ENCODE assay signal across 1 cellular context in the genomic region with DNA sequence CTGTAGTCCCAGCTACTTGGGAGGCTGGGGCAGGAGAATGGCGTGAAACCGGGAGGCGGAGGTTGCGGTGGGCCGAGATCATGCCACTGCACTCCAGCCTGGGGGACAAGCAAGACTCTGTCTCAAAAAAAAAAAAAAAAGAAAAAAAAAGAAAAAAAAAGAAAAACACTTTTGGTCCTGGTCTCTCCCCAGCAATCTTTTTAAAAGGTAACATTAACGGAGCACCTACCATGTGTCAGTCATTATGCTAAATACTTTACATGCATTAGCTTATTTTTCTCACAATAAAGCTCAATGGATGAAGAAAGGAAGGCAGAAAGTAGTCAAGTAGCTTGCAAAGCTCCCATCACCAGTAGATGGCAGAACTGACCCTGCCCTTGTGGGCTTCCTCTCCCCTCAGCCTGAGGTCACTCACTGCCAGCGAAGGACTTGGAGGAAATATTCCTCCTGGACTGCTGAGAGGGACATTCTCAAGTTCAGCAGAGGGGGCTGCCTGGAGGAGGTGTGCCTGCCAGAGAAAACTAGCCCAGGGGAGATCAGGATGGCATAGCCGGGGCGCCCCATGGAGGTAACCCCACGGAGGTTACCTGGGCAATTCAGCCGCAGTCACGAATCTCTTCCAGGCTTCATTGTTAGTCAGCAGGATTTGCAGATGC.
TF ChIP-seq lines count a peak whose summit lies in the region.

No MANE protein-coding gene starts in this region.

TF ChIP-seq in WTC11, 78 proteins besides CTCF, POLR2A, EP300 and RAD21 (continued from another document):
- TF ChIP-seq, protein P1, sequence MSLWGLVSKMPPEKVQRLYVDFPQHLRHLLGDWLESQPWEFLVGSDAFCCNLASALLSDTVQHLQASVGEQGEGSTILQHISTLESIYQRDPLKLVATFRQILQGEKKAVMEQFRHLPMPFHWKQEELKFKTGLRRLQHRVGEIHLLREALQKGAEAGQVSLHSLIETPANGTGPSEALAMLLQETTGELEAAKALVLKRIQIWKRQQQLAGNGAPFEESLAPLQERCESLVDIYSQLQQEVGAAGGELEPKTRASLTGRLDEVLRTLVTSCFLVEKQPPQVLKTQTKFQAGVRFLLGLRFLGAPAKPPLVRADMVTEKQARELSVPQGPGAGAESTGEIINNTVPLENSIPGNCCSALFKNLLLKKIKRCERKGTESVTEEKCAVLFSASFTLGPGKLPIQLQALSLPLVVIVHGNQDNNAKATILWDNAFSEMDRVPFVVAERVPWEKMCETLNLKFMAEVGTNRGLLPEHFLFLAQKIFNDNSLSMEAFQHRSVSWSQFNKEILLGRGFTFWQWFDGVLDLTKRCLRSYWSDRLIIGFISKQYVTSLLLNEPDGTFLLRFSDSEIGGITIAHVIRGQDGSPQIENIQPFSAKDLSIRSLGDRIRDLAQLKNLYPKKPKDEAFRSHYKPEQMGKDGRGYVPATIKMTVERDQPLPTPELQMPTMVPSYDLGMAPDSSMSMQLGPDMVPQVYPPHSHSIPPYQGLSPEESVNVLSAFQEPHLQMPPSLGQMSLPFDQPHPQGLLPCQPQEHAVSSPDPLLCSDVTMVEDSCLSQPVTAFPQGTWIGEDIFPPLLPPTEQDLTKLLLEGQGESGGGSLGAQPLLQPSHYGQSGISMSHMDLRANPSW (CRISPR knock-in tag; conservative IDR thresholded peaks at IDR 0.05; ENCODE audit: low read depth), result no peak
- TF ChIP-seq NR3C1 (CRISPR knock-in tag; conservative IDR thresholded peaks at IDR 0.05; ENCODE audit: low read depth), result no peak
- TF ChIP-seq, protein P2, sequence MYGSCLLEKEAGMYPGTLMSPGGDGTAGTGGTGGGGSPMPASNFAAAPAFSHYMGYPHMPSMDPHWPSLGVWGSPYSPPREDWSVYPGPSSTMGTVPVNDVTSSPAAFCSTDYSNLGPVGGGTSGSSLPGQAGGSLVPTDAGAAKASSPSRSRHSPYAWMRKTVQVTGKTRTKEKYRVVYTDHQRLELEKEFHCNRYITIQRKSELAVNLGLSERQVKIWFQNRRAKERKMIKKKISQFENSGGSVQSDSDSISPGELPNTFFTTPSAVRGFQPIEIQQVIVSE (CRISPR knock-in tag; IDR thresholded peaks at IDR 0.05; ENCODE audit: borderline replicate concordance), result no peak
- TF ChIP-seq, protein P3, sequence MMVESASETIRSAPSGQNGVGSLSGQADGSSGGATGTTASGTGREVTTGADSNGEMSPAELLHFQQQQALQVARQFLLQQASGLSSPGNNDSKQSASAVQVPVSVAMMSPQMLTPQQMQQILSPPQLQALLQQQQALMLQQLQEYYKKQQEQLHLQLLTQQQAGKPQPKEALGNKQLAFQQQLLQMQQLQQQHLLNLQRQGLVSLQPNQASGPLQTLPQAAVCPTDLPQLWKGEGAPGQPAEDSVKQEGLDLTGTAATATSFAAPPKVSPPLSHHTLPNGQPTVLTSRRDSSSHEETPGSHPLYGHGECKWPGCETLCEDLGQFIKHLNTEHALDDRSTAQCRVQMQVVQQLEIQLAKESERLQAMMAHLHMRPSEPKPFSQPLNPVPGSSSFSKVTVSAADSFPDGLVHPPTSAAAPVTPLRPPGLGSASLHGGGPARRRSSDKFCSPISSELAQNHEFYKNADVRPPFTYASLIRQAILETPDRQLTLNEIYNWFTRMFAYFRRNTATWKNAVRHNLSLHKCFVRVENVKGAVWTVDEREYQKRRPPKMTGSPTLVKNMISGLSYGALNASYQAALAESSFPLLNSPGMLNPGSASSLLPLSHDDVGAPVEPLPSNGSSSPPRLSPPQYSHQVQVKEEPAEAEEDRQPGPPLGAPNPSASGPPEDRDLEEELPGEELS (CRISPR knock-in tag; IDR thresholded peaks at IDR 0.05), result no peak
- no peak for TF ChIP-seq ZNF138 (CRISPR knock-in tag; conservative IDR thresholded peaks at IDR 0.05)
- no peak for TF ChIP-seq NFATC4 (CRISPR knock-in tag; IDR thresholded peaks at IDR 0.05)
- no peak for TF ChIP-seq FOXK1 (CRISPR knock-in tag; IDR thresholded peaks at IDR 0.05)
- TF ChIP-seq, protein P4, sequence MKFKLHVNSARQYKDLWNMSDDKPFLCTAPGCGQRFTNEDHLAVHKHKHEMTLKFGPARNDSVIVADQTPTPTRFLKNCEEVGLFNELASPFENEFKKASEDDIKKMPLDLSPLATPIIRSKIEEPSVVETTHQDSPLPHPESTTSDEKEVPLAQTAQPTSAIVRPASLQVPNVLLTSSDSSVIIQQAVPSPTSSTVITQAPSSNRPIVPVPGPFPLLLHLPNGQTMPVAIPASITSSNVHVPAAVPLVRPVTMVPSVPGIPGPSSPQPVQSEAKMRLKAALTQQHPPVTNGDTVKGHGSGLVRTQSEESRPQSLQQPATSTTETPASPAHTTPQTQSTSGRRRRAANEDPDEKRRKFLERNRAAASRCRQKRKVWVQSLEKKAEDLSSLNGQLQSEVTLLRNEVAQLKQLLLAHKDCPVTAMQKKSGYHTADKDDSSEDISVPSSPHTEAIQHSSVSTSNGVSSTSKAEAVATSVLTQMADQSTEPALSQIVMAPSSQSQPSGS (CRISPR knock-in tag; IDR thresholded peaks at IDR 0.05; ENCODE audit: borderline replicate concordance, low read depth), result no peak
- TF ChIP-seq, protein P5, sequence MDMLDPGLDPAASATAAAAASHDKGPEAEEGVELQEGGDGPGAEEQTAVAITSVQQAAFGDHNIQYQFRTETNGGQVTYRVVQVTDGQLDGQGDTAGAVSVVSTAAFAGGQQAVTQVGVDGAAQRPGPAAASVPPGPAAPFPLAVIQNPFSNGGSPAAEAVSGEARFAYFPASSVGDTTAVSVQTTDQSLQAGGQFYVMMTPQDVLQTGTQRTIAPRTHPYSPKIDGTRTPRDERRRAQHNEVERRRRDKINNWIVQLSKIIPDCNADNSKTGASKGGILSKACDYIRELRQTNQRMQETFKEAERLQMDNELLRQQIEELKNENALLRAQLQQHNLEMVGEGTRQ (CRISPR knock-in tag; IDR thresholded peaks at IDR 0.05), result no peak
- TF ChIP-seq SMAD3 (CRISPR knock-in tag; IDR thresholded peaks at IDR 0.05; ENCODE audit: borderline replicate concordance), result no peak
- TF ChIP-seq, protein P6, sequence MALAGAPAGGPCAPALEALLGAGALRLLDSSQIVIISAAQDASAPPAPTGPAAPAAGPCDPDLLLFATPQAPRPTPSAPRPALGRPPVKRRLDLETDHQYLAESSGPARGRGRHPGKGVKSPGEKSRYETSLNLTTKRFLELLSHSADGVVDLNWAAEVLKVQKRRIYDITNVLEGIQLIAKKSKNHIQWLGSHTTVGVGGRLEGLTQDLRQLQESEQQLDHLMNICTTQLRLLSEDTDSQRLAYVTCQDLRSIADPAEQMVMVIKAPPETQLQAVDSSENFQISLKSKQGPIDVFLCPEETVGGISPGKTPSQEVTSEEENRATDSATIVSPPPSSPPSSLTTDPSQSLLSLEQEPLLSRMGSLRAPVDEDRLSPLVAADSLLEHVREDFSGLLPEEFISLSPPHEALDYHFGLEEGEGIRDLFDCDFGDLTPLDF (CRISPR knock-in tag; IDR thresholded peaks at IDR 0.05), result no peak
TF ChIP-seq in WTC11: peak in this region for 0.
